In the genomic region with DNA sequence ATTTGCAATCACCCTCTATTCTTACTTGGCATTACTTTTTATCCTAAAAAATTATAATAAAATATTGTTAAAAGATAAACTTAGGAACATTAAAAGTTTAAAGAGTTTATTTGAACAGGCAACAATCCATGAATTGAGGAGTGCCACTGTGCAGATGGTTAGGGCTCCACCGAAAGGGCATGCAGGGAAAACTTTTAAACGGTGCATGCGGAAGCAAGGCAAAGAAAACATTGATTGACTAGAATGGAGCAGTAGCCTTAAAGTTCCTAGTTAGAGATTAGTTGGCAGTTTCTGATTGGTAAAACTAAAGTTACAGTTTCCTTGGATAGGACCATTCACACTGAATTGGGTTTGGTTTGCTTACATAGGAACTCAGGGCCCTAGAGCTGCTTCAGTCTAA, we compare ENCODE assay signal across 30 cellular contexts. TPM values are rescaled to one million over a fixed set of nuclear protein-coding genes. Genes with fewer than 3 reads are reported as not detected.
"Had no signal": no experiment of that assay in that cellular context is flagged by ENCODE, and none has a peak within 500 bp of the region (broad histone marks: within the 10 kb centered on the region; RNA-seq: fewer than 3 reads in every experiment).

No MANE protein-coding gene starts in this region.

- DNase-seq: activated CD4-positive, alpha-beta memory T cell treated with anti-CD3 and anti-CD28 coated beads, Interleukin-2, amount 10 ng/mL, durations not matched to agents 7 days and 5 days; activated CD4-positive, alpha-beta T cell treated with anti-CD3 and anti-CD28 coated beads for 1 hour; activated CD4-positive, alpha-beta T cell treated with anti-CD3 and anti-CD28 coated beads for 4 hours; activated CD4-positive, alpha-beta T cell treated with anti-CD3 and anti-CD28 coated beads, Interleukin-2, amount 10 ng/mL, durations not matched to agents 7 days and 5 days; activated CD4-positive, alpha-beta T cell treated with anti-CD3 and anti-CD28 coated beads, Interleukin-2, amount 50 U/mL, for 4 hours; activated CD4-positive, CD25-positive, alpha-beta regulatory T cell; activated CD8-positive, alpha-beta memory T cell treated with anti-CD3 and anti-CD28 coated beads, Interleukin-2, amount 50 U/mL, for 48 hours; activated gamma-delta T cell; activated naive CD4-positive, alpha-beta T cell; activated naive CD4-positive, alpha-beta T cell treated with anti-CD3 and anti-CD28 coated beads, Interleukin-2, amount 10 ng/mL, durations not matched to agents 7 days and 5 days; activated naive CD8-positive, alpha-beta T cell treated with anti-CD3 and anti-CD28 coated beads, Interleukin-2, amount 10 ng/mL, durations not matched to agents 7 days and 5 days; activated T-cell treated with anti-CD3 and anti-CD28 coated beads for 4 hours; activated T-cell treated with anti-CD3 and anti-CD28 coated beads, Interleukin-2, amount 50 U/mL, for 24 hours; activated T-cell treated with anti-CD3 and anti-CD28 coated beads, Interleukin-2, amount 50 U/mL, for 72 hours; central memory CD4-positive, alpha-beta T cell; cerebellar nuclear complex; colonic mucosa; effector CD8-positive, alpha-beta T cell; esophagus squamous epithelium; foreskin melanocyte; T-helper 1 cell; T-helper 17 cell; T1000 had no signal

- H3K36me3 ChIP-seq: ascending aorta, breast epithelium, cardiac muscle cell, colonic mucosa, esophagus squamous epithelium, gastroesophageal sphincter had no signal

- H3K9me3 ChIP-seq: ascending aorta, breast epithelium, colonic mucosa, esophagus squamous epithelium, gastroesophageal sphincter had no signal

- ATAC-seq: activated naive CD4-positive, alpha-beta T cell treated with anti-CD3 and anti-CD28 coated beads, Interleukin-2, amount 50 U/mL, for 72 hours; activated T-cell treated with anti-CD3 and anti-CD28 coated beads, Interleukin-2, amount 50 U/mL, for 72 hours; gastroesophageal sphincter; T-helper 17 cell had no signal

- H3K4me3 ChIP-seq: ascending aorta, breast epithelium, cardiac muscle cell, colonic mucosa, esophagus squamous epithelium, gastroesophageal sphincter had no signal

- H3K27ac ChIP-seq: ascending aorta, breast epithelium, cardiac muscle cell, colonic mucosa, epithelial cell of prostate, esophagus squamous epithelium, gastroesophageal sphincter had no signal

- H3K4me1 ChIP-seq: ascending aorta, breast epithelium, colonic mucosa, esophagus squamous epithelium, gastroesophageal sphincter had no signal

- H3K27me3 ChIP-seq: ascending aorta, breast epithelium, cardiac muscle cell, colonic mucosa, esophagus squamous epithelium, gastroesophageal sphincter had no signal

RNA-seq across cellular contexts. Expression of gene CC2D2B, which starts 17.3 kb away (rescaled TPM):
- total RNA-seq: activated CD4-positive, alpha-beta T cell treated with anti-CD3 and anti-CD28 coated beads, Interleukin-2, amount 10 ng/mL, durations not matched to agents 7 days and 5 days; activated naive CD4-positive, alpha-beta T cell treated with anti-CD3 and anti-CD28 coated beads, Interleukin-2, amount 50 U/mL, for 72 hours had no signal
- polyA plus RNA-seq: fibroblast of lung had no signal
